Comparison of ENCODE assay signal across 12 cellular contexts in the genomic region with DNA sequence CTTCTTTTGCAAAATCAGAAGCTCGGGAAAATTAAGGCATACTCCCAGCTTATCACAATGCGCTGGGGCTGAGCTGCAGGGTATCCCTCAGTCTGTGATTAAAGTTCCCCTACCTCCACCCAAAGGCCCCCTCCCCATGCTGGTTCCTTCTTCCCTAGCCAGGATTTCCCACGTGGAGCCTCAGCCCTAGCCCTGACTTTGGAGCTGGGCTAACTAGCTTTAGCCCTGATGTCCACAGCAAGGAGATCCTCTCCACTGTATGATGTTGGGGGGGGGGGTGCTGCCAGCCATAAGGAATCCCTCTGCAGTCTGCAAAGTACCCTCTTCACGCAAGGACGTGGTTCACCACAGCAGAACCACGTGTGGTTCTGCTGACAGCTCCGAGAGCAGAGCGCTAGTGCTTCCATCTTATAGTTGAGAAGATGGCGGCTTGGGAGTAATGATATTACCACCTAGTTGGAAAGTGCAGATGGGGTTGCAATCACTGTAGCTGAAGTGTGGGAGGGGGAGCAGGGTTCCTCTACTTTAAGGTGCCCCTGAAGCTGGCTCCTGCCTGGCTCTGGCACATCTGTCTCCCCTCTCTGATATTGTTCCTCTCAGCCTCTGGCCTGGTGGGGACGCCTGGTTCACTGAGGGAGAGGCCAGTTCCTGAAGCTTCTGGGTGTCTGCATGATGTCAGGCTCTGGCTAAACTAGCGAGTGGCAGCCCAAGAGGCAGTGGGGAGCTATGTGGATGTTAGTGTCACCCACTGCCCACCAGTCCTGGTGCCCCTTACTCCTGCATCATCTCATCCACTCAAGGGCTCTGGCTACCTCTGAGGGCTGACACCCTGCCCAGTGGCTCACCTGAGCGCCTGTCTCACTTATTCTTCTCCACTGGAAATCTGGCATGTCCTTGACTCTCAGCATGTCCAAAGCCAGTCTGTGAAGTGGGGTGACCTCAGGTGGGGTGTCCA.
A peak's percentile ranks its signal among the peaks of the same experiment; 100 is the strongest.
DNase-seq lines count a peak whose midpoint lies in the region; TF ChIP-seq lines count a peak whose summit lies in the region.
"Had no signal": no experiment of that assay in that cellular context is flagged by ENCODE, and none has a peak within 500 bp of the region (broad histone marks: within the 10 kb centered on the region; RNA-seq: fewer than 3 reads in every experiment).

No MANE protein-coding gene starts in this region.

- CTCF ChIA-PET in CD4-positive, alpha-beta memory T cell (lab: Charles Lee; ENCODE audit: partially characterized antibody), result interaction anchor here (0.7 to 1.3 kb wide), 6 partner anchors 9 to 944 kb away, joined by 3 to 7 read pairs (median 4); no protein-coding TSS in a partner anchor

- peaks cover 7 to 24% (median 14%) of the 10 kb centered on the region in 4 donors for H3K4me1 Mint-ChIP-seq in CD4-positive, alpha-beta memory T cell
- peaks cover 29% of the 10 kb centered on the region for H3K4me1 Mint-ChIP-seq in progenitor cell of endocrine pancreas (ENCODE audit: low read depth)

- no peak for DNase-seq in CD4-positive, alpha-beta memory T cell
- DNase-seq in ecto neural progenitor cell (ENCODE audit: low spot score) (peak; percentile 40), progenitor cell of endocrine pancreas (ENCODE audit: low spot score, unreplicated experiment) (no peak), midbrain (lab: John Stamatoyannopoulos, UW) (no peak), nucleus accumbens (lab: John Stamatoyannopoulos, UW) (no peak), retina (no peak)
- DNase-seq: SHP77 had no signal

- intact Hi-C loops in CD4-positive, alpha-beta memory T cell (cut with micrococcal nuclease), result loop anchor here (5.0 kb wide), 1 partner anchor 893 kb away; no protein-coding TSS in a partner anchor

- H3K27me3 ChIP-seq in CD4-positive, alpha-beta memory T cell (ENCODE audit: insufficient read depth, low read length), result no peaks in the 10 kb centered on the region
- H3K27me3 ChIP-seq in OCI-LY3 (ENCODE audit: low read depth, low read length) (peaks cover 15% of the 10 kb centered on the region), neutrophil (peaks cover 7% of the 10 kb centered on the region)
- H3K27me3 ChIP-seq: heart left ventricle, right lobe of liver, upper lobe of left lung had no signal

- peaks cover 0 to 4% of the 10 kb centered on the region in 2 donors for H3K36me3 Mint-ChIP-seq in CD4-positive, alpha-beta memory T cell
- H3K36me3 Mint-ChIP-seq in progenitor cell of endocrine pancreas (ENCODE audit: insufficient read depth), result no peaks in the 10 kb centered on the region

- H3K27ac Mint-ChIP-seq in CD4-positive, alpha-beta memory T cell, result peak overlapping the region in 5 of 7 donors; percentile 11 to 95 (median 74)
- no peak overlapping the region for H3K27ac Mint-ChIP-seq in progenitor cell of endocrine pancreas

- POLR2A ChIA-PET in CD4-positive, alpha-beta memory T cell (lab: Charles Lee; ENCODE audit: partially characterized antibody), result interaction anchor here (1.4 to 2.6 kb wide), 2 partner anchors 257 to 270 kb away, joined by 3 to 6 read pairs; no protein-coding TSS in a partner anchor

- H4K20me1 ChIP-seq in OCI-LY3 (ENCODE audit: insufficient read depth, low read length), result no peaks in the 10 kb centered on the region

- no peak overlapping the region for H3K9ac ChIP-seq in OCI-LY3 (ENCODE audit: low read length)

- H3K4me2 ChIP-seq in OCI-LY3 (ENCODE audit: low read length), result peak overlapping the region; percentile 91

- H2AFZ ChIP-seq in OCI-LY3 (ENCODE audit: low read depth, low read length), result no peak overlapping the region

- peak overlapping the region in 4 of 8 donors; percentile 49 to 94 (median 80) for H3K4me3 Mint-ChIP-seq in CD4-positive, alpha-beta memory T cell
- H3K4me3 Mint-ChIP-seq in progenitor cell of endocrine pancreas (ENCODE audit: low read depth), result no peak overlapping the region

- H3K27me3 Mint-ChIP-seq in CD4-positive, alpha-beta memory T cell, result no peaks in the 10 kb centered on the region
- peaks cover 2% of the 10 kb centered on the region for H3K27me3 Mint-ChIP-seq in progenitor cell of endocrine pancreas

- no peaks in the 10 kb centered on the region for H3K9me3 Mint-ChIP-seq in CD4-positive, alpha-beta memory T cell
- H3K9me3 Mint-ChIP-seq in progenitor cell of endocrine pancreas (ENCODE audit: low read depth), result no peaks in the 10 kb centered on the region

- H3K4me1 ChIP-seq in CD4-positive, alpha-beta memory T cell (ENCODE audit: insufficient read depth, low read length), result peaks cover 17% of the 10 kb centered on the region
- H3K4me1 ChIP-seq in OCI-LY3 (ENCODE audit: low read length) (peaks cover 38% of the 10 kb centered on the region), neutrophil (ENCODE audit: control insufficient read depth in 1 of 2, insufficient read depth in 1 of 2, low read depth in 1 of 2, low read length in 1 of 2) (peaks cover 23 to 38% of the 10 kb centered on the region in 2 experiments)

- no peak for TF ChIP-seq CTCF in OCI-LY3 (IDR thresholded peaks at IDR 0.05; ENCODE audit: low read depth, low read length)
- TF ChIP-seq CTCF in neutrophil (IDR thresholded peaks at IDR 0.05), result no peak
- no peak for TF ChIP-seq CTCF in progenitor cell of endocrine pancreas (IDR thresholded peaks at IDR 0.05; ENCODE audit: unreplicated experiment)

- H3K27ac ChIP-seq in CD4-positive, alpha-beta memory T cell (ENCODE audit: low read depth, low read length), result peak overlapping the region; percentile 91
- H3K27ac ChIP-seq in OCI-LY3 (ENCODE audit: low read length) (no peak overlapping the region), neutrophil (peak overlapping the region; percentile 2)
- H3K27ac ChIP-seq: right lobe of liver had no signal

- H3K9me3 ChIP-seq in CD4-positive, alpha-beta memory T cell (ENCODE audit: control insufficient read depth in 1 of 2, low read length in 2 of 2), result no peaks in the 10 kb centered on the region
- H3K9me3 ChIP-seq in OCI-LY3 (ENCODE audit: insufficient read depth, low read length) (no peaks in the 10 kb centered on the region), neutrophil (no peaks in the 10 kb centered on the region)
- H3K9me3 ChIP-seq: right lobe of liver, upper lobe of left lung had no signal

- no peaks in the 10 kb centered on the region for H3K79me2 ChIP-seq in OCI-LY3 (ENCODE audit: low read length)

- H3K4me3 ChIP-seq in CD4-positive, alpha-beta memory T cell (ENCODE audit: low read length in 2 of 2), result no peak overlapping the region
- H3K4me3 ChIP-seq in OCI-LY3 (ENCODE audit: low read length) (peak overlapping the region; percentile 82; the same call in 1 of the 2 replicates), neutrophil (ENCODE audit: low read depth in 1 of 2, low read length in 1 of 2) (no peak overlapping the region)

- no peaks in the 10 kb centered on the region for H3K36me3 ChIP-seq in CD4-positive, alpha-beta memory T cell (ENCODE audit: insufficient read depth, low read length)
- H3K36me3 ChIP-seq in OCI-LY3 (replicated peaks; ENCODE audit: low read depth, low read length) (no peaks in the 10 kb centered on the region), neutrophil (no peaks in the 10 kb centered on the region)
- H3K36me3 ChIP-seq: heart left ventricle, right lobe of liver, upper lobe of left lung had no signal
